8 cellular contexts compared by ENCODE assay signal in genomic region chr19:34962945-34963530, GRCh38. TPM values are rescaled to one million over a fixed set of nuclear protein-coding genes. Genes with fewer than 3 reads are reported as not detected.
DNase-seq lines count a peak whose midpoint lies in the region; ATAC-seq, FAIRE-seq and TF ChIP-seq lines count a peak whose summit lies in the region.

No MANE protein-coding gene starts in this region.

- H3K27me3 Mint-ChIP-seq in natural killer cell treated with Interleukin-12 subunit alpha and Interleukin-12 subunit beta and Interleukin-15 and Interleukin-18, amount 100 ng/mL, for 72 hours = no peaks in the 10 kb centered on the region

- peak; percentile 28; the same call in 1 of the 2 replicates for ATAC-seq in Panc1
- no peak for ATAC-seq in natural killer cell treated with Interleukin-12 subunit alpha and Interleukin-12 subunit beta and Interleukin-15 and Interleukin-18, amount 100 ng/mL, for 72 hours
- no peak for ATAC-seq in GM21381 (IDR thresholded peaks at IDR 0.05; ENCODE audit: unreplicated experiment)
- no peak for ATAC-seq in HG03432 (IDR thresholded peaks at IDR 0.05; ENCODE audit: unreplicated experiment)

- FAIRE-seq in H1 (lab: Jason Lieb, UNC) = no peak

- H3K4me3 Mint-ChIP-seq in natural killer cell treated with Interleukin-12 subunit alpha and Interleukin-12 subunit beta and Interleukin-15 and Interleukin-18, amount 100 ng/mL, for 72 hours = peak overlapping the region; percentile 97

- H3K9me3 Mint-ChIP-seq in natural killer cell treated with Interleukin-12 subunit alpha and Interleukin-12 subunit beta and Interleukin-15 and Interleukin-18, amount 100 ng/mL, for 72 hours = peaks cover 35% of the 10 kb centered on the region

- no peak overlapping the region for H3K23ac ChIP-seq in H1 (ENCODE audit: insufficient read length)

- CTCF ChIA-PET in Panc1 (lab: Charles Lee) (interaction anchor here (0.7 kb wide), 1 partner anchor 64 kb away, joined by 4 read pairs; no protein-coding TSS in a partner anchor), H1 (lab: Charles Lee; ENCODE audit: partially characterized antibody) (interaction anchor here (0.8 to 1.5 kb wide), 5 partner anchors 10 to 156 kb away, joined by 3 to 4 read pairs (median 3); no protein-coding TSS in a partner anchor)

- no peak overlapping the region for H2BK5ac ChIP-seq in H1 (ENCODE audit: low read depth, low read length)

- TF ChIP-seq EP300 in H1 (IDR thresholded peaks at IDR 0.05; ENCODE audit: borderline replicate concordance in 1 of 2, low read depth in 2 of 2, low read length in 2 of 2) = no peak

- H3K9me3 ChIP-seq in Panc1 (ENCODE audit: control insufficient read depth, insufficient read depth, low read depth, low read length) (peaks cover 26% of the 10 kb centered on the region), H1 (ENCODE audit: insufficient read depth in 2 of 2, low read depth in 1 of 2, low read length in 1 of 2) (peaks cover 23 to 33% of the 10 kb centered on the region in 2 experiments)

- TF ChIP-seq RAD21 in H1 (IDR thresholded peaks at IDR 0.05 in 1 of 2, conservative IDR thresholded peaks at IDR 0.05 in 1 of 2; ENCODE audit: low read depth in 2 of 2, low read length in 2 of 2) = no peak

- no peak overlapping the region; the same call in 1 of the 2 replicates for H2AK5ac ChIP-seq in H1 (ENCODE audit: low read depth, low read length)

- intact Hi-C loops in Panc1 (cut with micrococcal nuclease; ENCODE audit: unreplicated experiment) = no loop called here

- DNase-seq in GM03348 (ENCODE audit: low spot score) (peak; percentile 23), Panc1 (ENCODE audit: low read depth, low spot score) (no peak), H1 (ENCODE audit: low read depth in 1 of 2, low spot score in 2 of 2) (no peak), AML-193 (lab: John Stamatoyannopoulos, UW) (no peak), putamen (ENCODE audit: low spot score) (no peak)
- no peak for DNase-seq in natural killer cell treated with Interleukin-12 subunit alpha and Interleukin-12 subunit beta and Interleukin-15 and Interleukin-18, amount 100 ng/mL, for 72 hours (ENCODE audit: low spot score)

- peak overlapping the region; percentile 62 for H4K91ac ChIP-seq in H1 (replicated peaks; ENCODE audit: insufficient read length, low read length)

- H3K4me3 ChIP-seq in Panc1 (ENCODE audit: low read depth in 2 of 2, low read length in 2 of 2) (peak overlapping the region; percentile 64 to 73), H1 (ENCODE audit: extremely low read depth in 1 of 4, insufficient read depth in 2 of 4, low read depth in 3 of 4, low read length in 4 of 4) (peak overlapping the region; percentile 70 to 96 (median 74))

- peaks cover 26 to 27% of the 10 kb centered on the region in 2 donors for H3K4me1 Mint-ChIP-seq in natural killer cell treated with Interleukin-12 subunit alpha and Interleukin-12 subunit beta and Interleukin-15 and Interleukin-18, amount 100 ng/mL, for 72 hours (ENCODE audit: low read depth in 2 of 2)

- peaks cover 49% of the 10 kb centered on the region for H3K36me3 Mint-ChIP-seq in natural killer cell treated with Interleukin-12 subunit alpha and Interleukin-12 subunit beta and Interleukin-15 and Interleukin-18, amount 100 ng/mL, for 72 hours

- H3K4ac ChIP-seq in H1 (replicated peaks; ENCODE audit: insufficient read length, low read depth, low read length) = peak overlapping the region; percentile 87

- H2BK20ac ChIP-seq in H1 (ENCODE audit: low read length) = peak overlapping the region; percentile 48; the same call in 1 of the 2 replicates

- H3K4me2 ChIP-seq in H1 (ENCODE audit: insufficient read depth in 1 of 2, low read depth in 2 of 2, low read length in 2 of 2) = peak overlapping the region; percentile 79

- WGBS in H1 (ENCODE audit: extremely low coverage in 1 of 2, insufficient coverage in 1 of 2, insufficient read length in 1 of 2, insufficient replicate concordance in 2 of 2, low coverage in 1 of 2, low lambda C conversion rate in 2 of 2, missing lambda C conversion rate in 1 of 2), 2 experiments = 48% methylated on average over 9 of the region's 9 CpGs; no CpG with 5 or more reads in 1 of the 2 experiments

- no peak for TF ChIP-seq POLR2A in H1 (IDR thresholded peaks at IDR 0.05; ENCODE audit: control extremely low read depth in 1 of 2, low read depth in 2 of 2, low read length in 2 of 2)

- H3K9ac ChIP-seq in H1 (replicated peaks in 1 of 4; ENCODE audit: extremely low read depth in 1 of 4, low read depth in 3 of 4, low read length in 3 of 4) = peak overlapping the region in 3 of 4 experiments; percentile 16 to 65 (median 34); a peak in 2 of 7 replicates

- H4K8ac ChIP-seq in H1 (ENCODE audit: extremely low read depth, insufficient read depth, low read length) = peak overlapping the region; percentile 87; the same call in 1 of the 2 replicates

- H2BK120ac ChIP-seq in H1 (replicated peaks; ENCODE audit: low read depth, low read length) = no peak overlapping the region

- POLR2A ChIA-PET in Panc1 (lab: Charles Lee) = no interaction called here
- POLR2A ChIA-PET in H1 (lab: Charles Lee; ENCODE audit: partially characterized antibody) = interaction anchor here (0.6 to 1.8 kb wide), 7 partner anchors 9 to 600 kb away, joined by 3 to 7 read pairs (median 3); partner anchors contain the start of gene ZNF30

- H4K20me1 ChIP-seq in H1 (replicated peaks in 1 of 2; ENCODE audit: control insufficient read depth in 1 of 2, insufficient read depth in 2 of 2, low read length in 2 of 2) = peaks cover 0 to 3% of the 10 kb centered on the region in 2 experiments

- in situ Hi-C loops in Panc1 (cut with HindIII; ENCODE audit: low pct_unique_long_range_greater_than_20kb, low sequenced_read_pairs) = no loop called here

- no peaks in the 10 kb centered on the region for H3K27me3 ChIP-seq in Panc1 (ENCODE audit: control insufficient read depth, insufficient read depth, low read length)
- H3K27me3 ChIP-seq in H1 (replicated peaks in 1 of 4; ENCODE audit: control insufficient read depth in 3 of 4, extremely low read depth in 1 of 4, insufficient read depth in 3 of 4, low read length in 3 of 4) = peaks cover 0 to 11% (median 5%) of the 10 kb centered on the region in 4 experiments; a peak in 4 of 7 replicates

- peak overlapping the region; percentile 61; the same call in 1 of the 2 replicates for H2BK15ac ChIP-seq in H1 (ENCODE audit: low read length)

- 0 out of 2 replicates have a peak overlapping the region, but pooled peaks have one; percentile 32 for H3K18ac ChIP-seq in H1 (ENCODE audit: extremely low read depth, low read length)

- H3K4me1 ChIP-seq in Panc1 (ENCODE audit: control insufficient read depth, insufficient read depth, low read length) (0 out of 2 replicates have a peak, but pooled peaks cover 10% of the 10 kb centered on the region), H1 (replicated peaks in 1 of 4; ENCODE audit: control insufficient read depth in 3 of 4, insufficient read depth in 4 of 4, low read length in 3 of 4) (peaks cover 0 to 13% (median 5%) of the 10 kb centered on the region in 4 experiments; a peak in 3 of 7 replicates)

- H3K36me3 ChIP-seq in Panc1 (ENCODE audit: control insufficient read depth, insufficient read depth, low read length) (no peaks in the 10 kb centered on the region), H1 (ENCODE audit: control insufficient read depth in 2 of 4, insufficient read depth in 4 of 4, low read length in 3 of 4) (peaks cover 11 to 21% (median 16%) of the 10 kb centered on the region in 4 experiments)

- H4K5ac ChIP-seq in H1 (ENCODE audit: insufficient read length, low read depth, low read length) = no peak overlapping the region

- H3K14ac ChIP-seq in H1 (ENCODE audit: insufficient read length) = no peak overlapping the region

- H3K27ac ChIP-seq in Panc1 (ENCODE audit: low read length) (peak overlapping the region; percentile 41; the same call in 1 of the 2 replicates), H1 (ENCODE audit: low read depth, low read length) (no peak overlapping the region)

- peaks cover 5% of the 10 kb centered on the region; the same call in 1 of the 2 replicates for H3K23me2 ChIP-seq in H1 (ENCODE audit: low read depth, low read length)

- H3K27ac Mint-ChIP-seq in natural killer cell treated with Interleukin-12 subunit alpha and Interleukin-12 subunit beta and Interleukin-15 and Interleukin-18, amount 100 ng/mL, for 72 hours = peak overlapping the region; percentile 85 to 91

- TF ChIP-seq CTCF in Panc1 (IDR thresholded peaks at IDR 0.05) = no peak
- TF ChIP-seq CTCF in H1 (IDR thresholded peaks at IDR 0.05; ENCODE audit: control extremely low read depth in 1 of 3, insufficient read depth in 1 of 3, low read depth in 1 of 3, low read length in 3 of 3) = no peak

- peak overlapping the region; percentile 48 for H3K56ac ChIP-seq in H1 (replicated peaks; ENCODE audit: insufficient read length, low read depth, low read length)

- H3K79me1 ChIP-seq in H1 (ENCODE audit: low read depth, low read length) = peaks cover 9% of the 10 kb centered on the region

- H2BK12ac ChIP-seq in H1 (ENCODE audit: low read depth, low read length) = 0 out of 2 replicates have a peak overlapping the region, but pooled peaks have one; percentile 39

- H2AFZ ChIP-seq in H1 (ENCODE audit: low read length) = no peak overlapping the region

- peaks cover 0 to 16% of the 10 kb centered on the region in 2 experiments; a peak in 2 of 4 replicates for H3K79me2 ChIP-seq in H1 (ENCODE audit: control insufficient read depth in 1 of 2, insufficient read depth in 2 of 2, low read length in 2 of 2)

- BruUV-seq in Panc1 (replicated peaks; lab: Mats Ljungman, UMichigan) = no TSS peak

RNA-seq across cellular contexts. Expression of gene ZNF792, which starts 1.0 kb away (rescaled TPM):
- 1.8 TPM for total RNA-seq in Panc1 (2021; ENCODE audit: unreplicated experiment)
- polyA plus RNA-seq in Panc1 (2012; ENCODE audit: insufficient read length) = 1.2 TPM
- 6.0 and 7.2 TPM in 2 replicates for total RNA-seq in H1 (2021; fragmentation: NEBNext Ultra II Directional; extraction: Animal tissue kit (Norgen Biotek cat#: 25700))
- 1.9 and 2.5 TPM in 2 replicates for polyA plus RNA-seq in H1 (2011; rRNA removed)
- polyA plus RNA-seq in H1 (2011; cell fraction: cytosol; rRNA removed) = 2.6 TPM
- polyA plus RNA-seq in H1 (2011; cell fraction: nucleus; rRNA removed) = 3.6 TPM
- 2.9 to 3.2 TPM (median 3.1 TPM) in 4 replicates for polyA plus RNA-seq in H1 (2012, experiment 1 of 2)
- 1.9 TPM for polyA plus RNA-seq in H1 (2012, experiment 2 of 2)
- polyA plus RNA-seq in H1 (2013, experiment 1 of 2) = 2.8 TPM
- 2.8 TPM for polyA plus RNA-seq in H1 (2013, experiment 2 of 2)
- 17.4 and 19.9 TPM in 2 replicates for polyA minus RNA-seq in H1 (2011; rRNA and poly(A)+ RNA removed)
- 5.2 TPM for polyA minus RNA-seq in H1 (2011; cell fraction: cytosol; rRNA and poly(A)+ RNA removed)
- polyA minus RNA-seq in H1 (2011; cell fraction: nucleus; rRNA and poly(A)+ RNA removed) = 16.5 TPM
- 1 to 10 TPM; 7.7 to 8.2 TPM for total RNA-seq in natural killer cell treated with Interleukin-12 subunit alpha and Interleukin-12 subunit beta and Interleukin-15 and Interleukin-18, amount 100 ng/mL, for 72 hours

RNA-seq across cellular contexts. Expression of gene ZNF30, which starts 36.3 kb away (rescaled TPM):
- total RNA-seq in Panc1 (2021; ENCODE audit: unreplicated experiment) = 5.3 TPM
- polyA plus RNA-seq in Panc1 (2012; ENCODE audit: insufficient read length) = 3.5 TPM
- 4.7 TPM in 2 replicates for total RNA-seq in H1 (2021; fragmentation: NEBNext Ultra II Directional; extraction: Animal tissue kit (Norgen Biotek cat#: 25700))
- polyA plus RNA-seq in H1 (2011; rRNA removed) = 1.1 and 2.0 TPM in 2 replicates
- polyA plus RNA-seq in H1 (2011; cell fraction: cytosol; rRNA removed) = 3.4 TPM
- polyA plus RNA-seq in H1 (2011; cell fraction: nucleus; rRNA removed) = 2.7 TPM
- polyA plus RNA-seq in H1 (2012, experiment 1 of 2) = 3.7 to 6.3 TPM (median 4.2 TPM) in 4 replicates
- 0.38 TPM for polyA plus RNA-seq in H1 (2012, experiment 2 of 2)
- 2.8 TPM for polyA plus RNA-seq in H1 (2013, experiment 1 of 2)
- 2.6 TPM for polyA plus RNA-seq in H1 (2013, experiment 2 of 2)
- polyA minus RNA-seq in H1 (2011; rRNA and poly(A)+ RNA removed) = 6.1 and 6.5 TPM in 2 replicates
- 5.4 TPM for polyA minus RNA-seq in H1 (2011; cell fraction: cytosol; rRNA and poly(A)+ RNA removed)
- polyA minus RNA-seq in H1 (2011; cell fraction: nucleus; rRNA and poly(A)+ RNA removed) = 5.1 TPM
- total RNA-seq in natural killer cell treated with Interleukin-12 subunit alpha and Interleukin-12 subunit beta and Interleukin-15 and Interleukin-18, amount 100 ng/mL, for 72 hours = 1 to 10 TPM; 3.1 to 6.6 TPM

RNA-seq across cellular contexts. Expression of gene GRAMD1A, which starts 37.1 kb away (rescaled TPM):
- total RNA-seq in Panc1 (2021; ENCODE audit: unreplicated experiment) = 69.9 TPM
- 71.6 TPM for polyA plus RNA-seq in Panc1 (2012; ENCODE audit: insufficient read length)
- 152 and 154 TPM in 2 replicates for total RNA-seq in H1 (2021; fragmentation: NEBNext Ultra II Directional; extraction: Animal tissue kit (Norgen Biotek cat#: 25700))
- polyA plus RNA-seq in H1 (2011; rRNA removed) = 113 and 176 TPM in 2 replicates
- polyA plus RNA-seq in H1 (2011; cell fraction: cytosol; rRNA removed) = 103 TPM
- polyA plus RNA-seq in H1 (2011; cell fraction: nucleus; rRNA removed) = 333 TPM
- 101 to 139 TPM (median 129 TPM) in 4 replicates for polyA plus RNA-seq in H1 (2012, experiment 1 of 2)
- 109 TPM for polyA plus RNA-seq in H1 (2012, experiment 2 of 2)
- 139 TPM for polyA plus RNA-seq in H1 (2013, experiment 1 of 2)
- polyA plus RNA-seq in H1 (2013, experiment 2 of 2) = 137 TPM
- 113 and 127 TPM in 2 replicates for polyA minus RNA-seq in H1 (2011; rRNA and poly(A)+ RNA removed)
- polyA minus RNA-seq in H1 (2011; cell fraction: cytosol; rRNA and poly(A)+ RNA removed) = 87.8 TPM
- polyA minus RNA-seq in H1 (2011; cell fraction: nucleus; rRNA and poly(A)+ RNA removed) = 91.4 TPM
- total RNA-seq in natural killer cell treated with Interleukin-12 subunit alpha and Interleukin-12 subunit beta and Interleukin-15 and Interleukin-18, amount 100 ng/mL, for 72 hours = 100 to 1,000 TPM in 1 of 2 donors, 10 to 100 TPM in 1; 57.8 to 106 TPM
